Comparison of ENCODE assay signal across 8 cellular contexts in the genomic region with DNA sequence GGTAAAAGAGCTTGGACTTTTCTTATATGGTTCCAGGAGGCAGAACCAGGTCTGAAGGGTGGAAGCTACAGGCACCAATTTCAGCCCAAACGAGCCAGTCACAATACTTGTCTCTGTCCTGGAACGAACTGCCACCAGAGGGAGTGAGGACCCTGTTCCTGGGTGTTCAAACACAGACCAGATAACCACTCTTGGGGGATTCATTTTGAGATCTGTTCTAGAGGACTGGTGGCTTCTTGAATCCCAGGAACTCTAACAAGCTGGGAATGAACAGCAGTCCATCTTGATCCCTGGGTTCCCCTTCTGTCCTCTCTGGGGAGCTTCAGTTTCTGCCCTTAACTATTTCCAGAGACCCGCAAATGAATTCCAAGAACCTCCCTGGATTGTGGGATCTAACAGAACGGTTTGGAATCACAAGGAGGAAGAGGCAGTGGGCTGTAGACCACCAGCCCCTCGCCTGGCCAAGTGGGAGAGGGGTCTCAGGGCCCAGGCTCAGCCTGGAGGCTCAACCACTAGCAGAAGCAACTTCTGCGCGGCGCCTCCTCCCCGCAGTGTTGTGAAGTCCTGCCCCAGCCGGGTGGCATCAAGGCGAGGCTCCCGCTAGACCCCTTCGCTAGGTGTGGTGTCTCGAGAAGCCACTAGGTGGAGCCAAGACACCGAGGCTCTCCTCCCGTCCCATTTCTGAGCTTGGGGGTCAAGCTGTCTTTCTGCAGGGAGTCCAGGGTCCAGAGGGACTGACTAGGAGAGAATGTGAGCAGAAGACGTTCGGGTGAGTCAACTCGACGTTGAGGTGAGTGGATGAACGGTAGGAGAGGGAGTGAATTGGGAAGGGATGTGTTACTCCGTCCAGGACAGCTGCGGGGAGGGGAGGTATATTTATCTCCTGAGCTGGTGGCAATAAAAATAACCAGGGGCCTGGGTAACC. TPM values are rescaled to one million over a fixed set of nuclear protein-coding genes. Genes with fewer than 3 reads are reported as not detected.
DNase-seq lines count a peak whose midpoint lies in the region; ATAC-seq and TF ChIP-seq lines count a peak whose summit lies in the region.

No MANE protein-coding gene starts in this region.

- no peaks in the 10 kb centered on the region for H3K9me3 ChIP-seq in MM.1S (replicated peaks; ENCODE audit: insufficient read depth, low read length)
- no peaks in the 10 kb centered on the region for H3K9me3 ChIP-seq in neutrophil
- no peaks in the 10 kb centered on the region for H3K9me3 ChIP-seq in suprapubic skin

- TF ChIP-seq CTCF in MM.1S (IDR thresholded peaks at IDR 0.05; ENCODE audit: low read length) (peak; percentile 97), fibroblast of villous mesenchyme (IDR thresholded peaks at IDR 0.05; ENCODE audit: insufficient read depth, low read depth, low read length) (peak; percentile 90), neutrophil (IDR thresholded peaks at IDR 0.05) (peak; percentile 59), suprapubic skin (IDR thresholded peaks at IDR 0.05) (peak; percentile 84 to 89)

- H3K4me3 ChIP-seq in MM.1S (ENCODE audit: low read length) (0 out of 2 replicates have a peak overlapping the region, but pooled peaks have one; percentile 1), fibroblast of villous mesenchyme (ENCODE audit: low read depth, low read length) (peak overlapping the region; percentile 46), neutrophil (ENCODE audit: low read depth in 1 of 2, low read length in 1 of 2) (no peak overlapping the region), suprapubic skin (peak overlapping the region; percentile 13)

- no peaks in the 10 kb centered on the region for H4K20me1 ChIP-seq in MM.1S (ENCODE audit: insufficient read depth, low read length)

- H3K36me3 Mint-ChIP-seq in activated T-helper 2 cell treated with anti-CD3 and anti-CD28 coated beads, Interferon-gamma antibody, Interleukin-2, Interleukin-4, amounts not matched to agents 10 μg/mL and 5 μg/mL and 100 μg/mL, durations not matched to agents 14 hours and 24 hours and 36 hours (ENCODE audit: low read depth), result no peaks in the 10 kb centered on the region

- H3K27ac ChIP-seq in MM.1S (ENCODE audit: low read length), result no peak overlapping the region
- H3K27ac ChIP-seq in neutrophil, result no peak overlapping the region
- no peak overlapping the region for H3K27ac ChIP-seq in suprapubic skin

- H3K27ac Mint-ChIP-seq in activated T-helper 2 cell treated with anti-CD3 and anti-CD28 coated beads, Interferon-gamma antibody, Interleukin-2, Interleukin-4, amounts not matched to agents 10 μg/mL and 5 μg/mL and 100 μg/mL, durations not matched to agents 14 hours and 24 hours and 36 hours, result no peak overlapping the region

- no peaks in the 10 kb centered on the region for H3K4me1 ChIP-seq in MM.1S (ENCODE audit: low read length)
- no peaks in the 10 kb centered on the region for H3K4me1 ChIP-seq in neutrophil (ENCODE audit: control insufficient read depth in 1 of 2, insufficient read depth in 1 of 2, low read depth in 1 of 2, low read length in 1 of 2)
- H3K4me1 ChIP-seq in suprapubic skin, result peaks cover 45% of the 10 kb centered on the region

- peak overlapping the region; percentile 7 for H2AFZ ChIP-seq in MM.1S (ENCODE audit: low read length)

- no peak for TF ChIP-seq POLR2A in suprapubic skin (IDR thresholded peaks at IDR 0.05)

- H3K4me2 ChIP-seq in MM.1S (ENCODE audit: low read depth, low read length), result peak overlapping the region; percentile 31; the same call in 1 of the 2 replicates

- 2% methylated on average over 23 of the region's 23 CpGs for WGBS in suprapubic skin

- H3K79me2 ChIP-seq in MM.1S (ENCODE audit: low read length), result no peaks in the 10 kb centered on the region

- H3K27me3 Mint-ChIP-seq in activated T-helper 2 cell treated with anti-CD3 and anti-CD28 coated beads, Interferon-gamma antibody, Interleukin-2, Interleukin-4, amounts not matched to agents 10 μg/mL and 5 μg/mL and 100 μg/mL, durations not matched to agents 14 hours and 24 hours and 36 hours (ENCODE audit: low read depth), result peaks cover 51% of the 10 kb centered on the region

- DNase-seq in A172 (ENCODE audit: low spot score), result peak; percentile 81
- peak; percentile 87 for DNase-seq in MM.1S
- peak; percentile 90 to 92 for DNase-seq in SHP77 (lab: John Stamatoyannopoulos, UW)
- DNase-seq in activated T-helper 2 cell treated with anti-CD3 and anti-CD28 coated beads, Interferon-gamma antibody, Interleukin-2, Interleukin-4, amounts not matched to agents 10 μg/mL and 5 μg/mL and 100 μg/mL, durations not matched to agents 14 hours and 24 hours and 36 hours (ENCODE audit: low spot score), result peak; percentile 57
- DNase-seq in fibroblast of villous mesenchyme (ENCODE audit: low read depth), result peak; percentile 84
- DNase-seq in suprapubic skin (ENCODE audit: low spot score in 2 of 2), result peak in 1 of 2 donors; percentile 84

- H3K36me3 ChIP-seq in MM.1S (replicated peaks; ENCODE audit: insufficient read depth, low read length) (no peaks in the 10 kb centered on the region), neutrophil (no peaks in the 10 kb centered on the region), suprapubic skin (no peaks in the 10 kb centered on the region)

- intact Hi-C loops in activated T-helper 2 cell treated with anti-CD3 and anti-CD28 coated beads, Interferon-gamma antibody, Interleukin-2, Interleukin-4, amounts not matched to agents 10 μg/mL and 5 μg/mL and 100 μg/mL, durations not matched to agents 14 hours and 24 hours and 36 hours (cut with micrococcal nuclease), result loop anchor here (1.0 to 10.0 kb wide), 4 partner anchors 17 to 236 kb away; a partner anchor contains a TSS

- ATAC-seq in GM18868 (IDR thresholded peaks at IDR 0.05; ENCODE audit: unreplicated experiment), result peak; percentile 63

- H3K9me3 Mint-ChIP-seq in activated T-helper 2 cell treated with anti-CD3 and anti-CD28 coated beads, Interferon-gamma antibody, Interleukin-2, Interleukin-4, amounts not matched to agents 10 μg/mL and 5 μg/mL and 100 μg/mL, durations not matched to agents 14 hours and 24 hours and 36 hours, result no peaks in the 10 kb centered on the region

- no peaks in the 10 kb centered on the region for H3F3A ChIP-seq in MM.1S (ENCODE audit: insufficient read depth, low read length)

- H3K9me2 ChIP-seq in MM.1S (replicated peaks; ENCODE audit: insufficient read depth, low read length), result no peaks in the 10 kb centered on the region

- TF ChIP-seq EP300 in suprapubic skin (IDR thresholded peaks at IDR 0.05), result no peak

- no peak overlapping the region for H3K9ac ChIP-seq in MM.1S (ENCODE audit: low read length)

- H3K4me1 Mint-ChIP-seq in activated T-helper 2 cell treated with anti-CD3 and anti-CD28 coated beads, Interferon-gamma antibody, Interleukin-2, Interleukin-4, amounts not matched to agents 10 μg/mL and 5 μg/mL and 100 μg/mL, durations not matched to agents 14 hours and 24 hours and 36 hours (ENCODE audit: low read depth), result peaks cover 20% of the 10 kb centered on the region

- H3K27me3 ChIP-seq in MM.1S (replicated peaks; ENCODE audit: insufficient read depth, low read length) (peaks cover 70% of the 10 kb centered on the region), neutrophil (peaks cover 99% of the 10 kb centered on the region), suprapubic skin (peaks cover 4% of the 10 kb centered on the region)

- H3K4me3 Mint-ChIP-seq in activated T-helper 2 cell treated with anti-CD3 and anti-CD28 coated beads, Interferon-gamma antibody, Interleukin-2, Interleukin-4, amounts not matched to agents 10 μg/mL and 5 μg/mL and 100 μg/mL, durations not matched to agents 14 hours and 24 hours and 36 hours (ENCODE audit: low read depth), result no peak overlapping the region

RNA-seq across cellular contexts. Expression of a gene that starts 12.1 kb away (rescaled TPM):
- 60.4 and 105 TPM in 2 replicates for total RNA-seq in A172 (2014; rRNA removed; shearing (Covaris generic))
- total RNA-seq in activated T-helper 2 cell treated with anti-CD3 and anti-CD28 coated beads, Interferon-gamma antibody, Interleukin-2, Interleukin-4, amounts not matched to agents 10 μg/mL and 5 μg/mL and 100 μg/mL, durations not matched to agents 14 hours and 24 hours and 36 hours, result not detected in 2 replicates
- total RNA-seq in fibroblast of villous mesenchyme (66.4 and 66.9 TPM in 2 replicates), suprapubic skin (1 to 10 TPM; 1.9 to 7.4 (median 4.8) TPM)

RNA-seq across cellular contexts. Expression of a gene that starts 16.1 kb away (rescaled TPM):
- total RNA-seq in A172 (2014; rRNA removed; shearing (Covaris generic)), result 5.4 and 6.3 TPM in 2 replicates
- total RNA-seq in activated T-helper 2 cell treated with anti-CD3 and anti-CD28 coated beads, Interferon-gamma antibody, Interleukin-2, Interleukin-4, amounts not matched to agents 10 μg/mL and 5 μg/mL and 100 μg/mL, durations not matched to agents 14 hours and 24 hours and 36 hours, result 1.0 and 1.1 TPM in 2 replicates
- total RNA-seq in fibroblast of villous mesenchyme (39.0 and 80.7 TPM in 2 replicates), suprapubic skin (10 to 100 TPM; 38.4 to 98.0 (median 68.2) TPM)

RNA-seq across cellular contexts. Expression of a gene that starts 39.0 kb away (rescaled TPM):
- 4.9 and 5.7 TPM in 2 replicates for total RNA-seq in A172 (2014; rRNA removed; shearing (Covaris generic))
- 37.3 and 45.2 TPM in 2 replicates for total RNA-seq in activated T-helper 2 cell treated with anti-CD3 and anti-CD28 coated beads, Interferon-gamma antibody, Interleukin-2, Interleukin-4, amounts not matched to agents 10 μg/mL and 5 μg/mL and 100 μg/mL, durations not matched to agents 14 hours and 24 hours and 36 hours
- total RNA-seq in fibroblast of villous mesenchyme, result 9.0 and 12.5 TPM in 2 replicates
- 10 to 100 TPM; 20.7 to 40.3 (median 34.2) TPM for total RNA-seq in suprapubic skin

RNA-seq across cellular contexts. Expression of a gene that starts 39.3 kb away (rescaled TPM):
- 18.9 and 25.6 TPM in 2 replicates for total RNA-seq in A172 (2014; rRNA removed; shearing (Covaris generic))
- 52.2 and 57.4 TPM in 2 replicates for total RNA-seq in activated T-helper 2 cell treated with anti-CD3 and anti-CD28 coated beads, Interferon-gamma antibody, Interleukin-2, Interleukin-4, amounts not matched to agents 10 μg/mL and 5 μg/mL and 100 μg/mL, durations not matched to agents 14 hours and 24 hours and 36 hours
- total RNA-seq in fibroblast of villous mesenchyme (17.4 and 22.9 TPM in 2 replicates), suprapubic skin (10 to 100 TPM; 33.8 to 59.6 (median 38.9) TPM)

RNA-seq across cellular contexts. Expression of a gene that starts 47.4 kb away (rescaled TPM):
- total RNA-seq in A172 (2014; rRNA removed; shearing (Covaris generic)), result not detected in 2 replicates
- total RNA-seq in activated T-helper 2 cell treated with anti-CD3 and anti-CD28 coated beads, Interferon-gamma antibody, Interleukin-2, Interleukin-4, amounts not matched to agents 10 μg/mL and 5 μg/mL and 100 μg/mL, durations not matched to agents 14 hours and 24 hours and 36 hours, result not detected in 2 replicates
- total RNA-seq in fibroblast of villous mesenchyme, result not detected in 2 replicates
- total RNA-seq in suprapubic skin, result 10 to 100 TPM; 17.8 to 41.2 (median 29.4) TPM

Comparison
In these comparisons a context has a peak if more than half of its experiments do, and no peak if none do; other contexts are left out.
1. H3K4me3 ChIP-seq: peak in MM.1S (single experiment), fibroblast of villous mesenchyme (single experiment) and suprapubic skin (single experiment); none in neutrophil (0 of 2).
2. Peak in every context shown above with its lines, with median percentiles within 50 percentile points of each other: CTCF ChIP-seq.